In the genomic region with DNA sequence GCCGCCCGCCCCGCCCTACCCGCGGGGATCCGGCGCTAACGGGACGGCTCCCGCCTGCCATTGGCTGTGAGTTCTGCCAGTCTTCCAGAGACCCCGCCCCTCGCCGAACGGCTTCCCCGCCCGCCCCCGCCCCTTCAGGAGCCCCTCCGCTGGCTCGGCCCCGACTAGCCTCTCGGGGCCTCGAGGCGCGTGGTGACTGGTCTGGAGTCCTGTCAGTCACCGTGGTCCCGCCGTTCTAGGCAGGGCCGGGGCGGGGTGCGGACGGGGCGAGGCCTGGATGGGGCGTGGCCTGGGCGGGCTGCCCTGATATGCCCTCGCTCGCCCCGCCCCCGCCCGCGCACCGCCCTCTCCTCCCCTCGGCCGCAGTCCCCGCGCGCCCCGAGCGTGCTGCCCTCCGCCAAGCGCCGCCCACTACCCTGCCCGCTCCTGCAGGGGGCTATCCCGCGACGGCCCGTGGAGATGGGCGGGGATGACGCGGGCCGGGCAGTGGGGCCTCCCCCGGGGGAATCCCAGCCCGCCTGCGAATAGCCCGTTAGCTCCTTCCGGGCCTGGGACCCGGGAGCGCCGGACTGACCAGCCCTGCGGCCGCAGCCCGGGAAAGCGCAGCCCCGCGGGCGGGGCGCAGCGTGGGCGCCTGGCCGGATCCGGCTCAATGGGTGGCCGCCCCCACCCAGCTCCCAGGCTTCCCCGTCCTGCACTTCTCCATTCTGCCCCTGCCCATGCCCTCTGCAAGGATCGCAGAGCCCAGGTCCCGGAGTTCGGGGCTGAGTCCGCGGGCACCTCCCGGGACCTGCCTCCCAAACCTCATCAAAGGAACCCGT, we compare ENCODE assay signal across 8 cellular contexts. TPM values are rescaled to one million over a fixed set of nuclear protein-coding genes. Genes with fewer than 3 reads are reported as not detected.
DNase-seq lines count a peak whose midpoint lies in the region; ATAC-seq and TF ChIP-seq lines count a peak whose summit lies in the region.

No MANE protein-coding gene starts in this region.

- peak overlapping the region; percentile 71 for H3K4me3 ChIP-seq in CD4-positive, CD25-positive, alpha-beta regulatory T cell (ENCODE audit: low read depth, low read length)
- peak overlapping the region; percentile 95 for H3K4me3 ChIP-seq in lower leg skin (ENCODE audit: low read depth, poor library complexity, severe bottlenecking)

- peak overlapping the region; percentile 88 for H3K27ac ChIP-seq in CD4-positive, CD25-positive, alpha-beta regulatory T cell (ENCODE audit: insufficient read depth, low read length, poor library complexity, severe bottlenecking)

- H3K4me1 ChIP-seq in CD4-positive, CD25-positive, alpha-beta regulatory T cell (ENCODE audit: control insufficient read depth, insufficient read depth, low read length, poor library complexity, severe bottlenecking): peaks cover 19% of the 10 kb centered on the region

- peak; percentile 98 to 100 (median 99) for DNase-seq in CD4-positive, CD25-positive, alpha-beta regulatory T cell
- DNase-seq in NCI-H748 treated with DMSO at 0.1 percent for 48 hours (lab: John Stamatoyannopoulos, UW) (peak; percentile 89), dermis blood vessel endothelial cell (peak; percentile 99), lower leg skin (ENCODE audit: low spot score in 2 of 2) (peak; percentile 99 to 100)
- DNase-seq in activated CD4-positive, alpha-beta T cell treated with anti-CD3 and anti-CD28 coated beads, Interleukin-2, amount 50 U/mL, for 4 hours: peak; percentile 100
- peak; percentile 100 for DNase-seq in stimulated activated CD4-positive, alpha-beta T cell treated with anti-CD3 and anti-CD28 coated beads, Interleukin-4, amount 100 ng/mL, for 24 hours

- H3K4me1 Mint-ChIP-seq in CD4-positive, CD25-positive, alpha-beta regulatory T cell: peaks cover 0 to 21% (median 8%) of the 10 kb centered on the region in 4 donors

- peaks cover 16% of the 10 kb centered on the region for H3K27me3 Mint-ChIP-seq in CD4-positive, CD25-positive, alpha-beta regulatory T cell

- no peaks in the 10 kb centered on the region for H3K36me3 Mint-ChIP-seq in CD4-positive, CD25-positive, alpha-beta regulatory T cell

- no peaks in the 10 kb centered on the region for H3K27me3 ChIP-seq in CD4-positive, CD25-positive, alpha-beta regulatory T cell (ENCODE audit: control insufficient read depth, insufficient read depth, low read length)

- peak; percentile 98 for ATAC-seq in CD4-positive, CD25-positive, alpha-beta regulatory T cell (ENCODE audit: low read depth in 2 of 2)
- peak; percentile 94 for ATAC-seq in GM19452 (IDR thresholded peaks at IDR 0.05; ENCODE audit: unreplicated experiment)
- ATAC-seq in HG03571 (IDR thresholded peaks at IDR 0.05; ENCODE audit: unreplicated experiment): peak; percentile 91

- peak overlapping the region; percentile 93 to 98 (median 95) for H3K27ac Mint-ChIP-seq in CD4-positive, CD25-positive, alpha-beta regulatory T cell

- WGBS in lower leg skin, 2 donors: 1% methylated on average over 24 to 28 of the region's 89 CpGs

- H3K9me3 ChIP-seq in CD4-positive, CD25-positive, alpha-beta regulatory T cell (ENCODE audit: control insufficient read depth in 2 of 2, low read length in 2 of 2): no peaks in the 10 kb centered on the region

- H3K9me3 Mint-ChIP-seq in CD4-positive, CD25-positive, alpha-beta regulatory T cell: no peaks in the 10 kb centered on the region

- no peak for TF ChIP-seq POLR2A in lower leg skin (IDR thresholded peaks at IDR 0.05)

- no peaks in the 10 kb centered on the region for H3K36me3 ChIP-seq in CD4-positive, CD25-positive, alpha-beta regulatory T cell (ENCODE audit: control insufficient read depth, insufficient read depth, low read length)

- H3K4me3 Mint-ChIP-seq in CD4-positive, CD25-positive, alpha-beta regulatory T cell: peak overlapping the region; percentile 85 to 99 (median 98)

- TF ChIP-seq CTCF in lower leg skin (IDR thresholded peaks at IDR 0.05): no peak

- intact Hi-C loops in lower leg skin (cut with DNase I; ENCODE audit: low total_unique reads): no loop called here

RNA-seq across cellular contexts. Expression of a gene that starts 0.4 kb away (rescaled TPM):
- total RNA-seq in CD4-positive, CD25-positive, alpha-beta regulatory T cell: 10.7 TPM
- 1 to 10 TPM in 1 of 4 donors, under 1 TPM in 3; 0.29 to 1.5 (median 0.70) TPM for polyA plus RNA-seq in CD4-positive, CD25-positive, alpha-beta regulatory T cell
- total RNA-seq in dermis blood vessel endothelial cell (60.2 and 79.1 TPM in 2 replicates), lower leg skin (10 to 100 TPM; 20.1 to 30.3 (median 23.0) TPM)

RNA-seq across cellular contexts. Expression of a gene that starts 32.8 kb away (rescaled TPM):
- not detected for total RNA-seq in CD4-positive, CD25-positive, alpha-beta regulatory T cell
- not detected for polyA plus RNA-seq in CD4-positive, CD25-positive, alpha-beta regulatory T cell
- total RNA-seq in dermis blood vessel endothelial cell (not detected in 2 replicates), lower leg skin (1 to 10 TPM in 2 of 4 donors, under 1 TPM in 1, not detected in 1; 0.79 to 2.0 (median 1.9) TPM)

Comparison
In these comparisons a context has a peak if more than half of its experiments do, and no peak if none do; other contexts are left out.
1. Peak in every context shown above with its lines: DNase-seq, ATAC-seq, H3K4me3 ChIP-seq and H3K27ac ChIP-seq.